Comparison of ENCODE assay signal across 22 cellular contexts in the genomic region with DNA sequence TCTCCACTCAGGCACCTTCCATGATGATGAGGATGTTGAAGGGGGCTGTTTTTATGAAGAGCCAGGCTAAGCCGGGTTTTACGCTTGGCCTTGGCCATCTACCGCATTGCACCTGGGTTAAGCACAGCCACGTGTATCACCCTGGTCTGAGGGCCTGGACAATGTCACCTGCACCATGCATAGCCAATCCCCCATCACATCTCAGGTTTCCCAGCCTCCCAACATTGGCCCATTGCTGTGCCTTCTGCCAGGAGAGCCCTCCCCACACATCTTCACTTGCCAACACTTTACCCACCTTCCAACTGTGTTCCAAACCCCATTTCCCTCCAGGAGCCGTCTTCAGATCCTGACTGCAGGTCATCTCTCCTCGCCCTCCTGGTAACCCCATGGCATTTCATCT.
"Had no signal": no experiment of that assay in that cellular context is flagged by ENCODE, and none has a peak within 500 bp of the region (broad histone marks: within the 10 kb centered on the region; RNA-seq: fewer than 3 reads in every experiment).

No MANE protein-coding gene starts in this region.

- ATAC-seq: activated CD4-positive, CD25-positive, alpha-beta regulatory T cell treated with anti-CD3 and anti-CD28 coated beads, Interleukin-2, amount 50 U/mL, for 24 hours; heart right ventricle; T-cell had no signal

- DNase-seq: activated CD4-positive, alpha-beta T cell treated with anti-CD3 and anti-CD28 coated beads for 48 hours; activated CD4-positive, alpha-beta T cell treated with anti-CD3 and anti-CD28 coated beads, Interleukin-2, amount 50 U/mL, for 48 hours; activated CD8-positive, alpha-beta memory T cell treated with anti-CD3 and anti-CD28 coated beads for 24 hours; activated effector memory CD4-positive, alpha-beta T cell treated with Interleukin-2 at 50 U/mL for 16 hours; activated naive CD4-positive, alpha-beta T cell treated with Interleukin-2 at 50 U/mL for 16 hours; adrenal gland; caudate nucleus; cortex of kidney; foreskin melanocyte; heart right ventricle; ovary; right lobe of liver; stimulated activated CD4-positive, alpha-beta T cell treated with anti-CD3 and anti-CD28 coated beads, Interleukin-2, amount 100 ng/mL, for 48 hours; stimulated activated naive CD8-positive, alpha-beta T cell treated with anti-CD3 and anti-CD28 coated beads, Interleukin-15, Interleukin-2, amounts not matched to agents 100 U/mL and 50 U/mL, for 24 hours; T-cell; testis had no signal

- H3K36me3 ChIP-seq: adrenal gland, ascending aorta, heart right ventricle, neutrophil, ovary, right lobe of liver had no signal

- H3K4me1 ChIP-seq: adrenal gland, ascending aorta, heart right ventricle, right lobe of liver had no signal

- FAIRE-seq: endothelial cell of umbilical vein had no signal

- H3K4me3 ChIP-seq: adrenal gland, ascending aorta, heart right ventricle, lung, ovary, right lobe of liver, testis had no signal

- H3K9me3 ChIP-seq: adrenal gland, ascending aorta, heart right ventricle, neutrophil, ovary, right lobe of liver, testis had no signal

- H3K27ac ChIP-seq: adrenal gland, ascending aorta, heart right ventricle, neutrophil, ovary, right lobe of liver, testis, VCaP had no signal

- H3K27me3 ChIP-seq: adrenal gland, ascending aorta, ovary, right lobe of liver, testis had no signal
